Comparison of ENCODE assay signal across 20 cellular contexts in the genomic region with DNA sequence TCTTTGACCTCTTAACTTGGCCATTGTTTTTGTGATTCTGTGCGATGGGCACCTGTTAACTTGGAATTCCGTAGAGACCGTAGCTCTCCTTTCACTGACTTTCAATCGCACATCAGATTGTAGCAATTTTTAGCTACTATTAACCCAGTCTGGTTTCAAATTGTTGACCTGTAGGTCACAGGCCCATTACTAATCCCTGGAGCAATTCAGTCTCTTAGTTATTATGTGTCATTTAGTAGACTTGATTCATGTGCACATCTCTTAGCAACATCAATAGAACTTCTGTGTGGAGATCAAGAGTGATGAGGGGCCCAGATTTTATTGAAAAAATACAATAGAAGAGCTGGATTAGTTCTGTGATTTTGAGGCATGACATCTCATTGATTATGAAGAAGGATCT.
A peak's percentile ranks its signal among the peaks of the same experiment; 100 is the strongest.
DNase-seq lines count a peak whose midpoint lies in the region; ATAC-seq, FAIRE-seq and TF ChIP-seq lines count a peak whose summit lies in the region.
"Had no signal": no experiment of that assay in that cellular context is flagged by ENCODE, and none has a peak within 500 bp of the region (broad histone marks: within the 10 kb centered on the region; RNA-seq: fewer than 3 reads in every experiment).

No MANE protein-coding gene starts in this region.

- H3K9me3 Mint-ChIP-seq in CD4-positive, alpha-beta T cell, result no peaks in the 10 kb centered on the region
- H3K9me3 Mint-ChIP-seq in effector memory CD8-positive, alpha-beta T cell, result peaks cover 6 to 17% of the 10 kb centered on the region in 2 donors
- H3K9me3 Mint-ChIP-seq: GM23338 had no signal

- no peak overlapping the region for H3K27ac Mint-ChIP-seq in CD4-positive, alpha-beta T cell
- H3K27ac Mint-ChIP-seq in effector memory CD8-positive, alpha-beta T cell, result no peak overlapping the region
- H3K27ac Mint-ChIP-seq: B cell; CD4-positive, alpha-beta memory T cell; GM23338 had no signal

- no peaks in the 10 kb centered on the region for H3K36me3 Mint-ChIP-seq in CD4-positive, alpha-beta T cell (ENCODE audit: low read depth)
- no peaks in the 10 kb centered on the region for H3K36me3 Mint-ChIP-seq in effector memory CD8-positive, alpha-beta T cell (ENCODE audit: insufficient read depth)
- H3K36me3 Mint-ChIP-seq: CD4-positive, alpha-beta memory T cell had no signal

- 65% methylated on average over 4 of the region's 4 CpGs for WGBS in GM12878 (ENCODE audit: insufficient coverage, insufficient replicate concordance, low lambda C conversion rate, missing lambda C conversion rate)

- CTCF ChIA-PET in GM12878 (lab: Yijun Ruan, JAX), result no interaction called here
- CTCF ChIA-PET in CD4-positive, alpha-beta T cell (lab: Charles Lee), result no interaction called here

- RAD21 ChIA-PET in GM12878 (lab: Charles Lee; ENCODE audit: unreplicated experiment), result interaction anchor here (1.5 kb wide), 1 partner anchor 12 kb away, joined by 3 read pairs; no protein-coding TSS in a partner anchor

- no TSS peak for BruUV-seq in GM12878 (replicated peaks; lab: Mats Ljungman, UMichigan)

- POLR2A ChIA-PET in GM12878 (lab: Charles Lee), result no interaction called here
- POLR2A ChIA-PET in CD4-positive, alpha-beta T cell (lab: Charles Lee), result no interaction called here

- H3K4me3 ChIP-seq in GM12878, result no peak overlapping the region
- no peak overlapping the region for H3K4me3 ChIP-seq in neural cell (ENCODE audit: low read length)
- H3K4me3 ChIP-seq in dorsolateral prefrontal cortex, result no peak overlapping the region
- H3K4me3 ChIP-seq: GM23338, HAP-1 had no signal

- H3K9ac ChIP-seq in GM12878 (ENCODE audit: control insufficient read depth, insufficient read depth, low read length) (no peak overlapping the region), neural cell (ENCODE audit: low read length) (no peak overlapping the region)

- H3K27ac ChIP-seq in GM12878 (ENCODE audit: control insufficient read depth, insufficient read depth) (no peak overlapping the region), neural cell (ENCODE audit: low read length) (no peak overlapping the region), dorsolateral prefrontal cortex (no peak overlapping the region)
- no peak overlapping the region for H3K27ac ChIP-seq in CD4-positive, alpha-beta T cell (ENCODE audit: low read depth, low read length)

- TF ChIP-seq CTCF in GM12878 (IDR thresholded peaks at IDR 0.05 in 2 of 3, conservative IDR thresholded peaks at IDR 0.05 in 1 of 3; ENCODE audit: control insufficient read depth in 2 of 3, extremely low read depth in 1 of 3, insufficient read depth in 1 of 3, low read depth in 3 of 3, low read length in 3 of 3) (no peak), neural cell (IDR thresholded peaks at IDR 0.05; ENCODE audit: poor library complexity, severe bottlenecking) (no peak), dorsolateral prefrontal cortex (IDR thresholded peaks at IDR 0.05 in 54 of 56, conservative IDR thresholded peaks at IDR 0.05 in 2 of 56; ENCODE audit: low read depth in 1 of 56, partially characterized antibody in 56 of 56) (no peak)
- TF ChIP-seq CTCF in CD4-positive, alpha-beta T cell (IDR thresholded peaks at IDR 0.05), result no peak

- no peaks in the 10 kb centered on the region for H3K79me2 ChIP-seq in GM12878 (ENCODE audit: control insufficient read depth, insufficient read depth, low read length)
- no peaks in the 10 kb centered on the region for H3K79me2 ChIP-seq in neural cell (replicated peaks; ENCODE audit: insufficient read depth, low read length)

- H4K20me1 ChIP-seq in GM12878 (ENCODE audit: control insufficient read depth, insufficient read depth) (no peaks in the 10 kb centered on the region), neural cell (ENCODE audit: insufficient read depth) (no peaks in the 10 kb centered on the region)

- no peaks in the 10 kb centered on the region for H3K9me2 ChIP-seq in neural cell (ENCODE audit: insufficient read depth, low read length)

- H3K36me3 ChIP-seq in GM12878 (ENCODE audit: control insufficient read depth in 2 of 2, insufficient read depth in 2 of 2, low read length in 1 of 2) (no peaks in the 10 kb centered on the region), neural cell (ENCODE audit: insufficient read depth, low read length) (no peaks in the 10 kb centered on the region)
- H3K36me3 ChIP-seq: HAP-1 had no signal

- TF ChIP-seq EP300 in GM12878 (IDR thresholded peaks at IDR 0.05; ENCODE audit: borderline replicate concordance in 1 of 2, control insufficient read depth in 1 of 2, low read depth in 2 of 2, low read length in 2 of 2) (no peak), neural cell (conservative IDR thresholded peaks at IDR 0.05; ENCODE audit: poor library complexity, severe bottlenecking) (no peak)

- H3K27me3 ChIP-seq in GM12878 (replicated peaks in 1 of 2; ENCODE audit: control insufficient read depth in 2 of 2, insufficient read depth in 2 of 2, low read length in 1 of 2) (no peaks in the 10 kb centered on the region), neural cell (ENCODE audit: insufficient read depth, low read depth, low read length) (no peaks in the 10 kb centered on the region), dorsolateral prefrontal cortex (no peaks in the 10 kb centered on the region)
- H3K27me3 ChIP-seq in CD4-positive, alpha-beta T cell (ENCODE audit: control insufficient read depth, insufficient read depth, low read length), result no peaks in the 10 kb centered on the region

- H3K9me3 ChIP-seq in GM12878 (replicated peaks; ENCODE audit: control insufficient read depth, insufficient read depth, low read length), result no peaks in the 10 kb centered on the region
- H3K9me3 ChIP-seq in neural cell (ENCODE audit: low read length), result no peaks in the 10 kb centered on the region
- H3K9me3 ChIP-seq in CD4-positive, alpha-beta T cell (ENCODE audit: control insufficient read depth, low read length), result no peaks in the 10 kb centered on the region
- H3K9me3 ChIP-seq: HAP-1 had no signal

- no peaks in the 10 kb centered on the region for H3K27me3 Mint-ChIP-seq in CD4-positive, alpha-beta T cell
- H3K27me3 Mint-ChIP-seq in effector memory CD8-positive, alpha-beta T cell, result no peaks in the 10 kb centered on the region
- H3K27me3 Mint-ChIP-seq: B cell; CD4-positive, alpha-beta memory T cell had no signal

- SMC1A ChIA-PET in GM12878 (lab: Charles Lee; ENCODE audit: uncharacterized antibody, unreplicated experiment), result interaction anchor here (1.2 to 1.6 kb wide), 2 partner anchors 8 to 12 kb away, joined by 4 to 6 read pairs; no protein-coding TSS in a partner anchor

- H2AFZ ChIP-seq in GM12878 (ENCODE audit: control insufficient read depth, low read depth, low read length) (no peak overlapping the region), neural cell (ENCODE audit: low read depth, low read length) (no peak overlapping the region)
- H2AFZ ChIP-seq: GM23338 had no signal

- H3F3A ChIP-seq in neural cell (ENCODE audit: insufficient read depth, low read length, poor library complexity, severe bottlenecking), result no peaks in the 10 kb centered on the region

- no peak for FAIRE-seq in GM12878 (lab: Jason Lieb, UNC)
- FAIRE-seq: A204.1, D721Med had no signal

- ATAC-seq in GM12878, result no peak
- ATAC-seq in CD4-positive, alpha-beta T cell (ENCODE audit: poor library complexity), result no peak
- no peak for ATAC-seq in effector memory CD8-positive, alpha-beta T cell (replicated peaks)
- ATAC-seq: GM23338 had no signal

- H3K4me3 Mint-ChIP-seq in CD4-positive, alpha-beta T cell, result no peak overlapping the region
- H3K4me3 Mint-ChIP-seq in effector memory CD8-positive, alpha-beta T cell, result no peak overlapping the region
- H3K4me3 Mint-ChIP-seq: B cell; CD4-positive, alpha-beta memory T cell; GM23338 had no signal

- TF ChIP-seq RAD21 in GM12878 (IDR thresholded peaks at IDR 0.05; ENCODE audit: insufficient read depth, low read depth, low read length) (no peak), neural cell (conservative IDR thresholded peaks at IDR 0.05) (no peak)

- TF ChIP-seq POLR2A in GM12878 (IDR thresholded peaks at IDR 0.05; ENCODE audit: low read depth, low read length), result no peak

- H3K4me1 Mint-ChIP-seq in CD4-positive, alpha-beta T cell (ENCODE audit: low read depth), result no peaks in the 10 kb centered on the region
- H3K4me1 Mint-ChIP-seq in effector memory CD8-positive, alpha-beta T cell (ENCODE audit: low read depth in 2 of 2), result no peaks in the 10 kb centered on the region
- H3K4me1 Mint-ChIP-seq: B cell; CD4-positive, alpha-beta memory T cell had no signal

- peak; percentile 80 for DNase-seq in NCI-H146 treated with DMSO at 0.1 percent for 48 hours (lab: John Stamatoyannopoulos, UW; ENCODE audit: unreplicated experiment)
- DNase-seq in GM12878 (ENCODE audit: low read depth, low spot score), result no peak
- DNase-seq in renal cortical epithelial cell (ENCODE audit: low read depth), result peak; percentile 40
- no peak for DNase-seq in CD4-positive, alpha-beta T cell
- no peak for DNase-seq in effector memory CD8-positive, alpha-beta T cell
- DNase-seq in DMS153 treated with DMSO at 0.1 percent for 48 hours (lab: John Stamatoyannopoulos, UW; ENCODE audit: unreplicated experiment), result no peak
- no peak for DNase-seq in dorsolateral prefrontal cortex
- DNase-seq: C1 segment of cervical spinal cord; CD4-positive, alpha-beta memory T cell; COR-L47; DMS153; DND-41; GDM1; IMR-90 had no signal

- in situ Hi-C loops in GM12878 (cut with MboI), result no loop called here

- H3K4me2 ChIP-seq in GM12878 (ENCODE audit: control insufficient read depth, insufficient read depth), result no peak overlapping the region
- H3K4me2 ChIP-seq in neural cell (ENCODE audit: low read length), result no peak overlapping the region
- H3K4me2 ChIP-seq: GM23338 had no signal

- no peaks in the 10 kb centered on the region for H3K4me1 ChIP-seq in GM12878 (ENCODE audit: control insufficient read depth, insufficient read depth, low read length)
- H3K4me1 ChIP-seq: HAP-1 had no signal

- intact Hi-C loops in GM12878 (cut with micrococcal nuclease; ENCODE audit: unreplicated experiment) (no loop called here), dorsolateral prefrontal cortex (cut with DNase I) (no loop called here)
- intact Hi-C loops in CD4-positive, alpha-beta T cell (cut with DNase I, micrococcal nuclease), result no loop called here

TF ChIP-seq in GM12878, 131 proteins besides CTCF, POLR2A, EP300 and RAD21 (continues in another document):
- no peak for TF ChIP-seq SRF (IDR thresholded peaks at IDR 0.05; ENCODE audit: low read depth in 2 of 2, low read length in 2 of 2)

TF ChIP-seq in neural cell, 6 proteins besides CTCF, POLR2A, EP300 and RAD21:
- peak; percentile 48 for TF ChIP-seq POLR2AphosphoS5 (IDR thresholded peaks at IDR 0.05)
- no peak for TF ChIP-seq SMC3 (conservative IDR thresholded peaks at IDR 0.05; ENCODE audit: poor library complexity)
- TF ChIP-seq MXI1 (conservative IDR thresholded peaks at IDR 0.05; ENCODE audit: poor library complexity, severe bottlenecking), result no peak

Comparison
In these comparisons a context has a peak if more than half of its experiments do, and no peak if none do; other contexts are left out.
1. DNase-seq: peak in NCI-H146 treated with DMSO at 0.1 percent for 48 hours (single experiment) and renal cortical epithelial cell (single experiment); none in GM12878 (single experiment), CD4-positive, alpha-beta T cell (0 of 10), effector memory CD8-positive, alpha-beta T cell (0 of 3), DMS153 treated with DMSO at 0.1 percent for 48 hours (single experiment) and dorsolateral prefrontal cortex (0 of 10).